21 cellular contexts compared by ENCODE assay signal in genomic region chr5:150605546-150605945, GRCh38. TPM values are rescaled to one million over a fixed set of nuclear protein-coding genes. Genes with fewer than 3 reads are reported as not detected.
DNase-seq lines count a peak whose midpoint lies in the region; ATAC-seq, FAIRE-seq and TF ChIP-seq lines count a peak whose summit lies in the region.
"Had no signal": no experiment of that assay in that cellular context is flagged by ENCODE, and none has a peak within 500 bp of the region (broad histone marks: within the 10 kb centered on the region; RNA-seq: fewer than 3 reads in every experiment).

No MANE protein-coding gene starts in this region.

- 60% methylated on average over 4 of the region's 6 CpGs; no CpG with 5 or more reads in 1 of the 2 experiments for WGBS in IMR-90 (ENCODE audit: extremely low coverage in 2 of 2, insufficient read length in 1 of 2), 2 experiments
- WGBS in GM12878 (ENCODE audit: insufficient coverage, insufficient replicate concordance, low lambda C conversion rate, missing lambda C conversion rate), result 29% methylated on average over 5 of the region's 6 CpGs
- WGBS in hepatocyte (ENCODE audit: low lambda C conversion rate, missing lambda C conversion rate), result 29% methylated on average over 4 of the region's 6 CpGs
- WGBS in smooth muscle cell (ENCODE audit: low lambda C conversion rate), result 59% methylated on average over 4 of the region's 6 CpGs

- RAD21 ChIA-PET in GM12878 (lab: Charles Lee; ENCODE audit: unreplicated experiment), result no interaction called here

- dilution Hi-C loops in IMR-90 (cut with HindIII; ENCODE audit: low sequenced_read_pairs, unreplicated experiment), result no loop called here

- no peak overlapping the region for H3K18ac ChIP-seq in IMR-90 (ENCODE audit: low read depth, low read length)

- no peak overlapping the region for H2BK5ac ChIP-seq in IMR-90 (ENCODE audit: low read depth, low read length, poor library complexity, severe bottlenecking)

- H3K56ac ChIP-seq in IMR-90 (ENCODE audit: extremely low read depth, insufficient read depth, low read length), result no peak overlapping the region

- no peak overlapping the region for H3K27ac Mint-ChIP-seq in activated T-cell treated with anti-CD3 and anti-CD28 coated beads, Interleukin-2, amount 50 U/mL, for 72 hours
- H3K27ac Mint-ChIP-seq in activated CD8-positive, alpha-beta memory T cell treated with anti-CD3 and anti-CD28 coated beads, Interleukin-2, amount 10 ng/mL, durations not matched to agents 7 days and 5 days, result no peak overlapping the region
- H3K27ac Mint-ChIP-seq: stimulated activated effector memory CD8-positive, alpha-beta T cell treated with anti-CD3 and anti-CD28 coated beads, Interleukin-12 subunit alpha, Interleukin-12 subunit beta, amount 100 ng/mL, for 72 hours; T-helper 17 cell had no signal

- H4K8ac ChIP-seq in IMR-90 (ENCODE audit: low read depth in 2 of 2, low read length in 2 of 2), result no peak overlapping the region

- no peaks in the 10 kb centered on the region for H3K4me1 Mint-ChIP-seq in activated T-cell treated with anti-CD3 and anti-CD28 coated beads, Interleukin-2, amount 50 U/mL, for 72 hours (ENCODE audit: low read depth)
- H3K4me1 Mint-ChIP-seq in activated CD8-positive, alpha-beta memory T cell treated with anti-CD3 and anti-CD28 coated beads, Interleukin-2, amount 10 ng/mL, durations not matched to agents 7 days and 5 days, result no peaks in the 10 kb centered on the region
- H3K4me1 Mint-ChIP-seq: stimulated activated effector memory CD8-positive, alpha-beta T cell treated with anti-CD3 and anti-CD28 coated beads, Interleukin-12 subunit alpha, Interleukin-12 subunit beta, amount 100 ng/mL, for 72 hours had no signal

- TF ChIP-seq EP300 in GM12878 (IDR thresholded peaks at IDR 0.05; ENCODE audit: borderline replicate concordance in 1 of 2, control insufficient read depth in 1 of 2, low read depth in 2 of 2, low read length in 2 of 2), result no peak

- no peaks in the 10 kb centered on the region for H3K9me3 Mint-ChIP-seq in activated T-cell treated with anti-CD3 and anti-CD28 coated beads, Interleukin-2, amount 50 U/mL, for 72 hours
- H3K9me3 Mint-ChIP-seq in activated CD8-positive, alpha-beta memory T cell treated with anti-CD3 and anti-CD28 coated beads, Interleukin-2, amount 10 ng/mL, durations not matched to agents 7 days and 5 days (ENCODE audit: low read depth), result no peaks in the 10 kb centered on the region
- H3K9me3 Mint-ChIP-seq: stimulated activated effector memory CD8-positive, alpha-beta T cell treated with anti-CD3 and anti-CD28 coated beads, Interleukin-12 subunit alpha, Interleukin-12 subunit beta, amount 100 ng/mL, for 72 hours had no signal

- no peaks in the 10 kb centered on the region for H3K9me2 ChIP-seq in hepatocyte (replicated peaks; ENCODE audit: insufficient read depth)

- no peak for DNase-seq in IMR-90
- no peak for DNase-seq in GM12878 (ENCODE audit: low read depth, low spot score)
- no peak for DNase-seq in hepatocyte (ENCODE audit: low spot score)
- DNase-seq in smooth muscle cell (lab: John Stamatoyannopoulos, UW; ENCODE audit: unreplicated experiment), result no peak
- no peak for DNase-seq in ecto neural progenitor cell (ENCODE audit: low spot score)
- DNase-seq in activated T-cell treated with anti-CD3 and anti-CD28 coated beads, Interleukin-2, amount 50 U/mL, for 72 hours, result no peak
- DNase-seq in activated CD8-positive, alpha-beta memory T cell treated with anti-CD3 and anti-CD28 coated beads, Interleukin-2, amount 10 ng/mL, durations not matched to agents 7 days and 5 days, result no peak
- DNase-seq: activated naive CD4-positive, alpha-beta T cell treated with Interleukin-2 at 50 U/mL for 16 hours; cortex of kidney; kidney glomerular epithelial cell; midbrain; NCI-H1092 treated with DMSO at 0.1 percent for 48 hours; NCI-H748 treated with DMSO at 0.1 percent for 48 hours; OCI-M1; retina; SJCRH30; T-helper 17 cell; thyroid gland had no signal

- H3K4me3 ChIP-seq in IMR-90 (ENCODE audit: insufficient read depth, low read depth, low read length) (no peak overlapping the region), GM12878 (no peak overlapping the region), hepatocyte (no peak overlapping the region), smooth muscle cell (no peak overlapping the region)
- H3K4me3 ChIP-seq: SJCRH30, thyroid gland had no signal

- no peak overlapping the region for H4K91ac ChIP-seq in IMR-90 (ENCODE audit: insufficient read depth, low read depth, low read length)

- H3K4me2 ChIP-seq in IMR-90 (ENCODE audit: low read depth, low read length), result no peak overlapping the region
- no peak overlapping the region for H3K4me2 ChIP-seq in GM12878 (ENCODE audit: control insufficient read depth, insufficient read depth)
- H3K4me2 ChIP-seq in hepatocyte, result peak overlapping the region; percentile 13
- H3K4me2 ChIP-seq in smooth muscle cell, result peak overlapping the region; percentile 1

- TF ChIP-seq POLR2A in IMR-90 (IDR thresholded peaks at IDR 0.05; ENCODE audit: low read depth, low read length) (no peak), GM12878 (IDR thresholded peaks at IDR 0.05; ENCODE audit: low read depth, low read length) (no peak)

- TF ChIP-seq CTCF in IMR-90 (conservative IDR thresholded peaks at IDR 0.05; ENCODE audit: low read depth, low read length), result no peak
- TF ChIP-seq CTCF in GM12878 (IDR thresholded peaks at IDR 0.05 in 2 of 3, conservative IDR thresholded peaks at IDR 0.05 in 1 of 3; ENCODE audit: control insufficient read depth in 2 of 3, extremely low read depth in 1 of 3, insufficient read depth in 1 of 3, low read depth in 3 of 3, low read length in 3 of 3), result no peak
- no peak for TF ChIP-seq CTCF in hepatocyte (IDR thresholded peaks at IDR 0.05; ENCODE audit: poor library complexity)
- no peak for TF ChIP-seq CTCF in smooth muscle cell (IDR thresholded peaks at IDR 0.05; ENCODE audit: borderline replicate concordance, insufficient read depth, poor library complexity, severe bottlenecking)

- H2AK5ac ChIP-seq in IMR-90 (ENCODE audit: low read depth, low read length), result peak overlapping the region; percentile 27; the same call in 1 of the 2 replicates

- no peak overlapping the region for H3K4me3 Mint-ChIP-seq in activated T-cell treated with anti-CD3 and anti-CD28 coated beads, Interleukin-2, amount 50 U/mL, for 72 hours
- H3K4me3 Mint-ChIP-seq in activated CD8-positive, alpha-beta memory T cell treated with anti-CD3 and anti-CD28 coated beads, Interleukin-2, amount 10 ng/mL, durations not matched to agents 7 days and 5 days, result no peak overlapping the region
- H3K4me3 Mint-ChIP-seq: stimulated activated effector memory CD8-positive, alpha-beta T cell treated with anti-CD3 and anti-CD28 coated beads, Interleukin-12 subunit alpha, Interleukin-12 subunit beta, amount 100 ng/mL, for 72 hours; T-helper 17 cell had no signal

- H2BK15ac ChIP-seq in IMR-90 (ENCODE audit: low read depth, low read length), result no peak overlapping the region

- no peak overlapping the region for H2AK9ac ChIP-seq in IMR-90 (replicated peaks; ENCODE audit: low read depth, low read length, poor library complexity)

- SMC1A ChIA-PET in GM12878 (lab: Charles Lee; ENCODE audit: uncharacterized antibody, unreplicated experiment), result interaction anchor here (0.6 to 1.7 kb wide), 3 partner anchors 11 to 26 kb away, joined by 3 read pairs; no protein-coding TSS in a partner anchor

- H3K27ac ChIP-seq in IMR-90 (ENCODE audit: insufficient read depth, low read length) (no peak overlapping the region), GM12878 (ENCODE audit: control insufficient read depth, insufficient read depth) (no peak overlapping the region), hepatocyte (peak overlapping the region; percentile 28), smooth muscle cell (ENCODE audit: low read depth) (no peak overlapping the region)
- H3K27ac ChIP-seq: SJCRH30, thyroid gland had no signal

- H3K27me3 Mint-ChIP-seq in activated T-cell treated with anti-CD3 and anti-CD28 coated beads, Interleukin-2, amount 50 U/mL, for 72 hours (ENCODE audit: low read depth), result no peaks in the 10 kb centered on the region
- no peaks in the 10 kb centered on the region for H3K27me3 Mint-ChIP-seq in activated CD8-positive, alpha-beta memory T cell treated with anti-CD3 and anti-CD28 coated beads, Interleukin-2, amount 10 ng/mL, durations not matched to agents 7 days and 5 days

- no peak overlapping the region for H2BK120ac ChIP-seq in IMR-90 (ENCODE audit: low read depth, low read length)

- H3K14ac ChIP-seq in IMR-90 (replicated peaks; ENCODE audit: low read depth, low read length), result no peak overlapping the region

- no peaks in the 10 kb centered on the region for H3K79me2 ChIP-seq in GM12878 (ENCODE audit: control insufficient read depth, insufficient read depth, low read length)
- no peaks in the 10 kb centered on the region for H3K79me2 ChIP-seq in hepatocyte
- H3K79me2 ChIP-seq in smooth muscle cell (ENCODE audit: low read depth), result peaks cover 26% of the 10 kb centered on the region

- no peak overlapping the region for H3K23ac ChIP-seq in IMR-90 (ENCODE audit: low read depth, low read length)

- no peaks in the 10 kb centered on the region for H3K36me3 Mint-ChIP-seq in activated T-cell treated with anti-CD3 and anti-CD28 coated beads, Interleukin-2, amount 50 U/mL, for 72 hours (ENCODE audit: insufficient read depth in 2 of 2)
- no peaks in the 10 kb centered on the region for H3K36me3 Mint-ChIP-seq in activated CD8-positive, alpha-beta memory T cell treated with anti-CD3 and anti-CD28 coated beads, Interleukin-2, amount 10 ng/mL, durations not matched to agents 7 days and 5 days
- H3K36me3 Mint-ChIP-seq: stimulated activated effector memory CD8-positive, alpha-beta T cell treated with anti-CD3 and anti-CD28 coated beads, Interleukin-12 subunit alpha, Interleukin-12 subunit beta, amount 100 ng/mL, for 72 hours had no signal

- CTCF ChIA-PET in IMR-90 (lab: Yijun Ruan, JAX), result no interaction called here
- CTCF ChIA-PET in GM12878 (lab: Yijun Ruan, JAX), result no interaction called here
- CTCF ChIA-PET in activated CD8-positive, alpha-beta memory T cell treated with anti-CD3 and anti-CD28 coated beads, Interleukin-2, amount 10 ng/mL, durations not matched to agents 7 days and 5 days (lab: Charles Lee), result no interaction called here

- no peaks in the 10 kb centered on the region for H3K9me1 ChIP-seq in IMR-90 (ENCODE audit: insufficient read depth, low read length)

- TF ChIP-seq RAD21 in IMR-90 (IDR thresholded peaks at IDR 0.05; ENCODE audit: low read length) (no peak), GM12878 (IDR thresholded peaks at IDR 0.05; ENCODE audit: insufficient read depth, low read depth, low read length) (no peak)

- no peak overlapping the region for H4K5ac ChIP-seq in IMR-90 (ENCODE audit: low read depth, low read length)

- no peak for FAIRE-seq in GM12878 (lab: Jason Lieb, UNC)

- no peaks in the 10 kb centered on the region for H4K20me1 ChIP-seq in IMR-90 (ENCODE audit: insufficient read depth, low read length)
- no peaks in the 10 kb centered on the region for H4K20me1 ChIP-seq in GM12878 (ENCODE audit: control insufficient read depth, insufficient read depth)
- no peaks in the 10 kb centered on the region for H4K20me1 ChIP-seq in hepatocyte (ENCODE audit: insufficient read depth, poor library complexity, severe bottlenecking)
- no peaks in the 10 kb centered on the region for H4K20me1 ChIP-seq in smooth muscle cell (ENCODE audit: low read depth)

- H3K9me3 ChIP-seq in IMR-90 (ENCODE audit: control insufficient read depth, insufficient read depth, low read length), result no peaks in the 10 kb centered on the region
- no peaks in the 10 kb centered on the region for H3K9me3 ChIP-seq in GM12878 (replicated peaks; ENCODE audit: control insufficient read depth, insufficient read depth, low read length)
- H3K9me3 ChIP-seq in hepatocyte (ENCODE audit: low read depth), result no peaks in the 10 kb centered on the region
- no peaks in the 10 kb centered on the region for H3K9me3 ChIP-seq in smooth muscle cell (replicated peaks; ENCODE audit: low read depth)
- H3K9me3 ChIP-seq: SJCRH30, thyroid gland had no signal

- H3K4me1 ChIP-seq in IMR-90 (ENCODE audit: control insufficient read depth, insufficient read depth, low read length) (peaks cover 2% of the 10 kb centered on the region; the same call in 1 of the 2 replicates), GM12878 (ENCODE audit: control insufficient read depth, insufficient read depth, low read length) (no peaks in the 10 kb centered on the region), hepatocyte (ENCODE audit: insufficient read depth) (peaks cover 30% of the 10 kb centered on the region), smooth muscle cell (ENCODE audit: low read depth) (no peaks in the 10 kb centered on the region)

- H3K27me3 ChIP-seq in IMR-90 (ENCODE audit: control insufficient read depth, insufficient read depth, low read length), result peaks cover 3% of the 10 kb centered on the region; the same call in 1 of the 2 replicates
- no peaks in the 10 kb centered on the region; a peak in 1 of 4 replicates for H3K27me3 ChIP-seq in GM12878 (replicated peaks in 1 of 2; ENCODE audit: control insufficient read depth in 2 of 2, insufficient read depth in 2 of 2, low read length in 1 of 2)
- H3K27me3 ChIP-seq in hepatocyte, result no peaks in the 10 kb centered on the region
- H3K27me3 ChIP-seq in smooth muscle cell (ENCODE audit: low read depth), result no peaks in the 10 kb centered on the region
- H3K27me3 ChIP-seq: SJCRH30, thyroid gland had no signal

- H3F3A ChIP-seq in smooth muscle cell (ENCODE audit: low read depth), result no peaks in the 10 kb centered on the region

- no peak overlapping the region for H3K9ac ChIP-seq in IMR-90 (ENCODE audit: low read depth, low read length)
- no peak overlapping the region for H3K9ac ChIP-seq in GM12878 (ENCODE audit: control insufficient read depth, insufficient read depth, low read length)
- H3K9ac ChIP-seq in smooth muscle cell (ENCODE audit: low read depth), result no peak overlapping the region

- no peak overlapping the region for H2AFZ ChIP-seq in IMR-90 (replicated peaks; ENCODE audit: low read length, poor library complexity)
- no peak overlapping the region for H2AFZ ChIP-seq in GM12878 (ENCODE audit: control insufficient read depth, low read depth, low read length)
- no peak overlapping the region for H2AFZ ChIP-seq in hepatocyte
- H2AFZ ChIP-seq in smooth muscle cell (ENCODE audit: low read depth), result no peak overlapping the region

- no peaks in the 10 kb centered on the region for H3K79me1 ChIP-seq in IMR-90 (ENCODE audit: low read depth in 1 of 2, low read length in 2 of 2)

- no peak overlapping the region for H3K4ac ChIP-seq in IMR-90 (ENCODE audit: low read depth, low read length)

- in situ Hi-C loops in IMR-90 (cut with MboI; ENCODE audit: low sequenced_read_pairs), result no loop called here
- in situ Hi-C loops in GM12878 (cut with MboI), result no loop called here

- intact Hi-C loops in IMR-90 (cut with micrococcal nuclease), result no loop called here
- intact Hi-C loops in GM12878 (cut with micrococcal nuclease; ENCODE audit: unreplicated experiment), result no loop called here

- H2BK20ac ChIP-seq in IMR-90 (ENCODE audit: low read depth, low read length), result peak overlapping the region; percentile 34; the same call in 1 of the 2 replicates

- BruUV-seq in IMR-90 (replicated peaks; lab: Mats Ljungman, UMichigan) (no TSS peak), GM12878 (replicated peaks; lab: Mats Ljungman, UMichigan) (no TSS peak)

- ATAC-seq in IMR-90 (ENCODE audit: low read depth) (peak; percentile 19; the same call in 1 of the 2 replicates), GM12878 (no peak), HG03095 (IDR thresholded peaks at IDR 0.05; ENCODE audit: unreplicated experiment) (no peak)
- no peak for ATAC-seq in activated T-cell treated with anti-CD3 and anti-CD28 coated beads, Interleukin-2, amount 50 U/mL, for 72 hours (replicated peaks in 1 of 2)
- ATAC-seq in activated CD8-positive, alpha-beta memory T cell treated with anti-CD3 and anti-CD28 coated beads, Interleukin-2, amount 10 ng/mL, durations not matched to agents 7 days and 5 days, result no peak
- ATAC-seq: stimulated activated effector memory CD8-positive, alpha-beta T cell treated with anti-CD3 and anti-CD28 coated beads, Interleukin-12 subunit alpha, Interleukin-12 subunit beta, amount 100 ng/mL, for 72 hours; T-helper 17 cell had no signal

- POLR2A ChIA-PET in IMR-90 (lab: Charles Lee; ENCODE audit: unreplicated experiment) (no interaction called here), GM12878 (lab: Charles Lee) (no interaction called here)

- H3K36me3 ChIP-seq in IMR-90 (ENCODE audit: control insufficient read depth, insufficient read depth, low read length), result no peaks in the 10 kb centered on the region
- H3K36me3 ChIP-seq in GM12878 (ENCODE audit: control insufficient read depth in 2 of 2, insufficient read depth in 2 of 2, low read length in 1 of 2), result no peaks in the 10 kb centered on the region
- no peaks in the 10 kb centered on the region for H3K36me3 ChIP-seq in hepatocyte (replicated peaks; ENCODE audit: insufficient read depth, low read depth)
- H3K36me3 ChIP-seq in smooth muscle cell (ENCODE audit: low read depth), result no peaks in the 10 kb centered on the region
- H3K36me3 ChIP-seq: SJCRH30, thyroid gland had no signal

RNA-seq across cellular contexts. Expression of gene SYNPO, which starts 34.9 kb away (rescaled TPM):
- total RNA-seq in IMR-90 (2012; rRNA removed) (3.0 and 3.1 TPM in 2 replicates), GM12878 (2014; rRNA removed) (3.3 and 3.4 TPM in 2 replicates), GM12878 (2014; rRNA removed; fragmentation: Illumina TruSeq; extraction: Trizol) (4.4 and 4.5 TPM in 2 replicates), GM12878 (2021) (21.0 and 21.8 TPM in 2 replicates), hepatocyte (6.9 and 8.4 TPM in 2 replicates), smooth muscle cell (30.5 and 46.4 TPM in 2 replicates)
- polyA plus RNA-seq in IMR-90 (2012; rRNA removed) (22.6 and 24.8 TPM in 2 replicates), GM12878 (2011; rRNA removed) (11.0 and 18.3 TPM in 2 replicates), GM12878 (2014; fragmentation: Illumina TruSeq; extraction: Trizol) (8.7 and 9.4 TPM in 2 replicates), GM12878 (2014; fragmentation: Nextera tagmentation; extraction: Ambion mirVana) (1 to 10 TPM; 1.9 to 2.3 TPM), GM12878 (2014; rRNA removed) (10.1 and 10.7 TPM in 2 replicates), GM12878 (2016; fragmentation: Nextera tagmentation; extraction: Ambion mirVana) (1 to 10 TPM in 1 of 2 experiments, under 1 TPM in 1; 0.77 to 2.0 TPM), hepatocyte (5.3 and 7.1 TPM in 2 replicates), smooth muscle cell (34.2 and 36.9 TPM in 2 replicates)
- 10.2 and 21.0 TPM in 2 replicates for polyA plus RNA-seq in IMR-90 (2012; cell fraction: cytosol; rRNA removed)
- 33.0 and 36.8 TPM in 2 replicates for polyA plus RNA-seq in IMR-90 (2012; cell fraction: nucleus; rRNA removed; ENCODE audit: low replicate concordance)
- 27.3 and 29.8 TPM in 2 replicates for total RNA-seq in GM12878 (2013; cell fraction: nucleolus; rRNA removed)
- polyA plus RNA-seq in GM12878 (2011; ENCODE audit: low read depth), result 10.8 TPM
- 24.0 and 25.6 TPM in 2 replicates for polyA plus RNA-seq in GM12878 (2011; cell fraction: cytosol; rRNA removed)
- 20.3 and 21.1 TPM in 2 replicates for polyA plus RNA-seq in GM12878 (2011; cell fraction: nucleus; rRNA removed)
- polyA plus RNA-seq in GM12878 (2012), result 19.5 and 20.5 TPM in 2 replicates
- 18.7 and 24.1 TPM in 2 replicates for polyA minus RNA-seq in GM12878 (2011; rRNA and poly(A)+ RNA removed)
- polyA minus RNA-seq in GM12878 (2011; cell fraction: cytosol; rRNA and poly(A)+ RNA removed), result 10.3 and 10.8 TPM in 2 replicates
- polyA minus RNA-seq in GM12878 (2011; cell fraction: nucleus; rRNA and poly(A)+ RNA removed), result 7.5 and 11.7 TPM in 2 replicates
- total RNA-seq in activated T-cell treated with anti-CD3 and anti-CD28 coated beads, Interleukin-2, amount 50 U/mL, for 72 hours, result under 1 TPM; 0.30 to 0.36 TPM
- under 1 TPM; 0.05 to 0.09 TPM for total RNA-seq in activated CD8-positive, alpha-beta memory T cell treated with anti-CD3 and anti-CD28 coated beads, Interleukin-2, amount 10 ng/mL, durations not matched to agents 7 days and 5 days
- polyA plus RNA-seq: neural cell had no signal

RNA-seq across cellular contexts. Expression of gene MYOZ3, which starts 55.5 kb away (rescaled TPM):
- total RNA-seq in IMR-90 (2012; rRNA removed) (under 0.01 TPM in 2 replicates), GM12878 (2014; rRNA removed) (1.1 TPM in 1 of 2 replicates, not detected in the other), GM12878 (2014; rRNA removed; fragmentation: Illumina TruSeq; extraction: Trizol) (0.04 TPM in 1 of 2 replicates, not detected in the other), GM12878 (2021) (0.18 TPM in 1 of 2 replicates, not detected in the other), hepatocyte (0.92 and 1.1 TPM in 2 replicates), smooth muscle cell (6.4 and 8.2 TPM in 2 replicates)
- polyA plus RNA-seq in IMR-90 (2012; rRNA removed) (0.24 TPM in 2 replicates), GM12878 (2011; rRNA removed) (not detected in 2 replicates), GM12878 (2014; fragmentation: Illumina TruSeq; extraction: Trizol) (0.09 and 0.10 TPM in 2 replicates), GM12878 (2014; fragmentation: Nextera tagmentation; extraction: Ambion mirVana) (not detected), GM12878 (2014; rRNA removed) (0.08 and 0.62 TPM in 2 replicates), GM12878 (2016; fragmentation: Nextera tagmentation; extraction: Ambion mirVana) (under 1 TPM in 1 of 2 experiments, not detected in 1; 0.11 TPM), hepatocyte (0.83 and 1.8 TPM in 2 replicates), smooth muscle cell (7.9 and 12.2 TPM in 2 replicates)
- polyA plus RNA-seq in IMR-90 (2012; cell fraction: cytosol; rRNA removed), result 0.02 and 0.04 TPM in 2 replicates
- 0.16 and 0.25 TPM in 2 replicates for polyA plus RNA-seq in IMR-90 (2012; cell fraction: nucleus; rRNA removed; ENCODE audit: low replicate concordance)
- not detected in 2 replicates for total RNA-seq in GM12878 (2013; cell fraction: nucleolus; rRNA removed)
- not detected for polyA plus RNA-seq in GM12878 (2011; ENCODE audit: low read depth)
- polyA plus RNA-seq in GM12878 (2011; cell fraction: cytosol; rRNA removed), result not detected in 2 replicates
- polyA plus RNA-seq in GM12878 (2011; cell fraction: nucleus; rRNA removed), result 0.03 TPM in 1 of 2 replicates, not detected in the other
- 0.11 and 0.18 TPM in 2 replicates for polyA plus RNA-seq in GM12878 (2012)
- polyA minus RNA-seq in GM12878 (2011; rRNA and poly(A)+ RNA removed), result not detected in 2 replicates
- polyA minus RNA-seq in GM12878 (2011; cell fraction: cytosol; rRNA and poly(A)+ RNA removed), result not detected in 2 replicates
- not detected in 2 replicates for polyA minus RNA-seq in GM12878 (2011; cell fraction: nucleus; rRNA and poly(A)+ RNA removed)
- total RNA-seq in activated T-cell treated with anti-CD3 and anti-CD28 coated beads, Interleukin-2, amount 50 U/mL, for 72 hours, result under 1 TPM in 1 of 2 donors, not detected in 1; 0.16 TPM
- not detected for total RNA-seq in activated CD8-positive, alpha-beta memory T cell treated with anti-CD3 and anti-CD28 coated beads, Interleukin-2, amount 10 ng/mL, durations not matched to agents 7 days and 5 days
- total RNA-seq: T-helper 17 cell had no signal
- polyA plus RNA-seq: neural cell had no signal

Comparison
In these comparisons a context has a peak if more than half of its experiments do, and no peak if none do; other contexts are left out.
1. H3K4me2 ChIP-seq: peak in hepatocyte (single experiment) and smooth muscle cell (single experiment); none in IMR-90 (single experiment) and GM12878 (single experiment).